In genomic region chr15:80633235-80633634, GRCh38 we compare ENCODE assay signal across 35 cellular contexts.
DNase-seq lines count a peak whose midpoint lies in the region; ATAC-seq and TF ChIP-seq lines count a peak whose summit lies in the region.
"Had no signal": no experiment of that assay in that cellular context is flagged by ENCODE, and none has a peak within 500 bp of the region (broad histone marks: within the 10 kb centered on the region; RNA-seq: fewer than 3 reads in every experiment).

No MANE protein-coding gene starts in this region.

- H3K27me3 Mint-ChIP-seq in activated CD4-positive, alpha-beta T cell treated with anti-CD3 and anti-CD28 coated beads, Interleukin-2, amount 10 ng/mL, durations not matched to agents 7 days and 5 days, result peaks cover 3% of the 10 kb centered on the region
- H3K27me3 Mint-ChIP-seq in nephron progenitor cell (ENCODE audit: low read depth, poor library complexity), result peaks cover 27% of the 10 kb centered on the region

- DNase-seq in activated CD4-positive, alpha-beta T cell treated with anti-CD3 and anti-CD28 coated beads, Interleukin-2, amount 10 ng/mL, durations not matched to agents 7 days and 5 days, result no peak
- DNase-seq in activated CD4-positive, alpha-beta T cell treated with anti-CD3 and anti-CD28 coated beads, Interleukin-2, amount 50 U/mL, for 4 hours, result no peak
- no peak for DNase-seq in nephron progenitor cell
- no peak for DNase-seq in WERI-Rb-1
- DNase-seq in NCI-H2196 treated with DMSO at 0.1 percent for 48 hours (lab: John Stamatoyannopoulos, UW; ENCODE audit: unreplicated experiment), result no peak
- DNase-seq: 8988T; ACHN; AML-193; BE2C; C1 segment of cervical spinal cord; Caco-2; Calu3; CD4-positive, alpha-beta memory T cell; CD4-positive, alpha-beta T cell; CD4-positive, CD25-positive, alpha-beta regulatory T cell; CD8-positive, alpha-beta memory T cell; CD8-positive, alpha-beta T cell; COR-L47; DMS 273 treated with DMSO at 0.1 percent for 48 hours; DMS153; DMS53; DMS79; DMS79 treated with DMSO at 0.1 percent for 48 hours; DND-41; EL had no signal

- H3K27me3 ChIP-seq in WERI-Rb-1 (ENCODE audit: insufficient read depth, low read depth, severe bottlenecking), result no peaks in the 10 kb centered on the region
- H3K27me3 ChIP-seq: BE2C; BLaER1; BLaER1 treated with 17β-estradiol and CSF1 and Interleukin-3, amounts not matched to agents 10 nM and 100 nM had no signal

- H3K27ac ChIP-seq in HEK293 (ENCODE audit: extremely low read depth, low read depth, low read length) (no peak overlapping the region), VCaP (0 out of 2 replicates have a peak overlapping the region, but pooled peaks have one; percentile 2), WERI-Rb-1 (no peak overlapping the region)
- H3K27ac ChIP-seq: 22Rv1; A549; BLaER1; BLaER1 treated with 17β-estradiol and CSF1 and Interleukin-3, amounts not matched to agents 10 nM and 100 nM; C4-2B had no signal

- H3K36me3 ChIP-seq in HEK293 (ENCODE audit: control insufficient read depth in 2 of 2, insufficient read depth in 1 of 2, low read length in 2 of 2) (no peaks in the 10 kb centered on the region), WERI-Rb-1 (no peaks in the 10 kb centered on the region)
- H3K36me3 ChIP-seq: BE2C; BLaER1; BLaER1 treated with 17β-estradiol and CSF1 and Interleukin-3, amounts not matched to agents 10 nM and 100 nM had no signal

- H3K27ac Mint-ChIP-seq in activated CD4-positive, alpha-beta T cell treated with anti-CD3 and anti-CD28 coated beads, Interleukin-2, amount 10 ng/mL, durations not matched to agents 7 days and 5 days, result peak overlapping the region; percentile 4
- peak overlapping the region; percentile 4 for H3K27ac Mint-ChIP-seq in nephron progenitor cell
- H3K27ac Mint-ChIP-seq: B cell; CD14-positive monocyte; CD4-positive, alpha-beta memory T cell; CD4-positive, alpha-beta T cell; CD4-positive, CD25-positive, alpha-beta regulatory T cell; CD8-positive, alpha-beta memory T cell; CD8-positive, alpha-beta T cell had no signal

- POLR2A ChIA-PET in activated CD4-positive, alpha-beta T cell treated with anti-CD3 and anti-CD28 coated beads, Interleukin-2, amount 10 ng/mL, durations not matched to agents 7 days and 5 days (lab: Charles Lee), result no interaction called here
- POLR2A ChIA-PET in HEK293 (lab: Yijun Ruan, JAX), result no interaction called here

- peaks cover 3% of the 10 kb centered on the region; the same call in 1 of the 2 replicates for H3K4me1 ChIP-seq in HEK293 (ENCODE audit: control insufficient read depth, insufficient read depth, low read length)
- H3K4me1 ChIP-seq: A549, BLaER1, Caco-2 had no signal

- H3K9me3 Mint-ChIP-seq in activated CD4-positive, alpha-beta T cell treated with anti-CD3 and anti-CD28 coated beads, Interleukin-2, amount 10 ng/mL, durations not matched to agents 7 days and 5 days, result no peaks in the 10 kb centered on the region
- H3K9me3 Mint-ChIP-seq in nephron progenitor cell, result no peaks in the 10 kb centered on the region
- H3K9me3 Mint-ChIP-seq: CD4-positive, alpha-beta memory T cell; CD4-positive, alpha-beta T cell; CD8-positive, alpha-beta memory T cell; CD8-positive, alpha-beta T cell had no signal

- TF ChIP-seq CTCF in HEK293 (tag by site-specific recombination; IDR thresholded peaks at IDR 0.05) (no peak), VCaP (conservative IDR thresholded peaks at IDR 0.05) (no peak), nephron progenitor cell (IDR thresholded peaks at IDR 0.05) (no peak), WERI-Rb-1 (IDR thresholded peaks at IDR 0.05; ENCODE audit: low read depth, low read length) (no peak)

- no peak for ATAC-seq in HG02759 (IDR thresholded peaks at IDR 0.05; ENCODE audit: unreplicated experiment)
- ATAC-seq: CD8-positive, alpha-beta T cell had no signal

- H3K9me3 ChIP-seq in HEK293 (ENCODE audit: control insufficient read depth, insufficient read depth, low read depth, low read length), result no peaks in the 10 kb centered on the region
- no peaks in the 10 kb centered on the region for H3K9me3 ChIP-seq in WERI-Rb-1 (ENCODE audit: severe bottlenecking)
- H3K9me3 ChIP-seq: A549, BE2C, BLaER1, Caco-2 had no signal

- H3K4me3 ChIP-seq in HEK293 (ENCODE audit: low read depth, low read length) (no peak overlapping the region), WERI-Rb-1 (ENCODE audit: low read depth, low read length) (no peak overlapping the region)
- H3K4me3 ChIP-seq: A549; BLaER1; BLaER1 treated with 17β-estradiol and CSF1 and Interleukin-3, amounts not matched to agents 10 nM and 100 nM had no signal

- CTCF ChIA-PET in activated CD4-positive, alpha-beta T cell treated with anti-CD3 and anti-CD28 coated beads, Interleukin-2, amount 10 ng/mL, durations not matched to agents 7 days and 5 days (lab: Charles Lee), result no interaction called here
- CTCF ChIA-PET in HEK293 (lab: Yijun Ruan, JAX), result no interaction called here

- no peak overlapping the region for H3K4me3 Mint-ChIP-seq in activated CD4-positive, alpha-beta T cell treated with anti-CD3 and anti-CD28 coated beads, Interleukin-2, amount 10 ng/mL, durations not matched to agents 7 days and 5 days
- H3K4me3 Mint-ChIP-seq in nephron progenitor cell, result no peak overlapping the region
- H3K4me3 Mint-ChIP-seq: B cell; CD14-positive monocyte; CD4-positive, alpha-beta memory T cell; CD4-positive, alpha-beta T cell; CD4-positive, CD25-positive, alpha-beta regulatory T cell; CD8-positive, alpha-beta memory T cell; CD8-positive, alpha-beta T cell had no signal

- no peaks in the 10 kb centered on the region for H3K36me3 Mint-ChIP-seq in activated CD4-positive, alpha-beta T cell treated with anti-CD3 and anti-CD28 coated beads, Interleukin-2, amount 10 ng/mL, durations not matched to agents 7 days and 5 days (ENCODE audit: low read depth)
- H3K36me3 Mint-ChIP-seq in nephron progenitor cell (ENCODE audit: low read depth), result no peaks in the 10 kb centered on the region
- H3K36me3 Mint-ChIP-seq: CD14-positive monocyte; CD4-positive, alpha-beta memory T cell; CD4-positive, CD25-positive, alpha-beta regulatory T cell; CD8-positive, alpha-beta memory T cell; CD8-positive, alpha-beta T cell had no signal

- H3K4me1 Mint-ChIP-seq in activated CD4-positive, alpha-beta T cell treated with anti-CD3 and anti-CD28 coated beads, Interleukin-2, amount 10 ng/mL, durations not matched to agents 7 days and 5 days, result no peaks in the 10 kb centered on the region
- peaks cover 18% of the 10 kb centered on the region for H3K4me1 Mint-ChIP-seq in nephron progenitor cell
- H3K4me1 Mint-ChIP-seq: B cell; CD14-positive monocyte; CD4-positive, alpha-beta memory T cell; CD4-positive, CD25-positive, alpha-beta regulatory T cell; CD8-positive, alpha-beta memory T cell had no signal

TF ChIP-seq in HEK293, 187 proteins besides CTCF, POLR2A, EP300 and RAD21:
- TF ChIP-seq KLF10 (tag by site-specific recombination; IDR thresholded peaks at IDR 0.05) (no peak), PRDM4 (tag by site-specific recombination; IDR thresholded peaks at IDR 0.05) (no peak)
- TF ChIP-seq, protein P1, sequence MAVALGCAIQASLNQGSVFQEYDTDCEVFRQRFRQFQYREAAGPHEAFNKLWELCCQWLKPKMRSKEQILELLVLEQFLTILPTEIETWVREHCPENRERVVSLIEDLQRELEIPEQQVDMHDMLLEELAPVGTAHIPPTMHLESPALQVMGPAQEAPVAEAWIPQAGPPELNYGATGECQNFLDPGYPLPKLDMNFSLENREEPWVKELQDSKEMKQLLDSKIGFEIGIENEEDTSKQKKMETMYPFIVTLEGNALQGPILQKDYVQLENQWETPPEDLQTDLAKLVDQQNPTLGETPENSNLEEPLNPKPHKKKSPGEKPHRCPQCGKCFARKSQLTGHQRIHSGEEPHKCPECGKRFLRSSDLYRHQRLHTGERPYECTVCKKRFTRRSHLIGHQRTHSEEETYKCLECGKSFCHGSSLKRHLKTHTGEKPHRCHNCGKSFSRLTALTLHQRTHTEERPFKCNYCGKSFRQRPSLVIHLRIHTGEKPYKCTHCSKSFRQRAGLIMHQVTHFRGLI (tag by site-specific recombination; IDR thresholded peaks at IDR 0.05), result peak; percentile 90
